In genomic region chr15:23877502-23878412, GRCh38 we compare ENCODE assay signal across 9 cellular contexts.
DNase-seq lines count a peak whose midpoint lies in the region; ATAC-seq and TF ChIP-seq lines count a peak whose summit lies in the region.
"Had no signal": no experiment of that assay in that cellular context is flagged by ENCODE, and none has a peak within 500 bp of the region (broad histone marks: within the 10 kb centered on the region; RNA-seq: fewer than 3 reads in every experiment).

No MANE protein-coding gene starts in this region.

- no peak overlapping the region for H3K4me3 ChIP-seq in choroid plexus epithelial cell (ENCODE audit: low read depth, low read length)
- H3K4me3 ChIP-seq in lower lobe of right lung, result no peak overlapping the region
- no peak overlapping the region for H3K4me3 ChIP-seq in upper lobe of right lung
- H3K4me3 ChIP-seq in OCI-LY7 (ENCODE audit: low read depth, low read length, poor library complexity, severe bottlenecking), result no peak overlapping the region

- H3K4me2 ChIP-seq in OCI-LY7 (ENCODE audit: low read length), result no peak overlapping the region

- H3K27ac ChIP-seq in lower lobe of right lung (no peak overlapping the region), upper lobe of right lung (no peak overlapping the region), OCI-LY7 (ENCODE audit: low read depth, low read length, poor library complexity, severe bottlenecking) (no peak overlapping the region)

- H3K4me1 ChIP-seq in lower lobe of right lung (no peaks in the 10 kb centered on the region), upper lobe of right lung (no peaks in the 10 kb centered on the region), OCI-LY7 (ENCODE audit: insufficient read depth, low read length, poor library complexity, severe bottlenecking) (no peaks in the 10 kb centered on the region)

- BruUV-seq in OCI-LY7 (replicated peaks; lab: Mats Ljungman, UMichigan), result no TSS peak

- H2AFZ ChIP-seq in OCI-LY7 (ENCODE audit: low read length), result no peak overlapping the region

- DNase-seq in AG08396 (ENCODE audit: low spot score) (peak; percentile 25), NCI-H748 treated with DMSO at 0.1 percent for 48 hours (lab: John Stamatoyannopoulos, UW) (peak; percentile 45), choroid plexus epithelial cell (ENCODE audit: low read depth) (no peak), lower lobe of right lung (peak; percentile 51), upper lobe of right lung (peak; percentile 76), OCI-LY7 (ENCODE audit: low spot score) (no peak)

- H3K9me2 ChIP-seq in OCI-LY7 (ENCODE audit: insufficient read depth, low read length), result no peaks in the 10 kb centered on the region

- CTCF ChIA-PET in OCI-LY7 (lab: Charles Lee; ENCODE audit: unreplicated experiment), result no interaction called here

- H3K9me3 ChIP-seq in lower lobe of right lung, result no peaks in the 10 kb centered on the region
- no peaks in the 10 kb centered on the region for H3K9me3 ChIP-seq in upper lobe of right lung
- H3K9me3 ChIP-seq in OCI-LY7 (ENCODE audit: low read length), result peaks cover 13% of the 10 kb centered on the region; the same call in 1 of the 2 replicates

- H3K27me3 ChIP-seq in lower lobe of right lung (ENCODE audit: low read depth), result no peaks in the 10 kb centered on the region
- H3K27me3 ChIP-seq in upper lobe of right lung, result no peaks in the 10 kb centered on the region

- intact Hi-C loops in lower lobe of right lung (cut with DNase I), result loop anchor here (10.0 kb wide), 1 partner anchor 233 kb away; the partner anchor contains the start of gene MAGEL2
- intact Hi-C loops in upper lobe of right lung (cut with DNase I), result no loop called here
- intact Hi-C loops in OCI-LY7 (cut with micrococcal nuclease; ENCODE audit: unreplicated experiment), result no loop called here

- ATAC-seq in GM21423 (IDR thresholded peaks at IDR 0.05; ENCODE audit: unreplicated experiment), result peak; percentile 68
- ATAC-seq in lower lobe of right lung, result peak; percentile 71 to 84
- peak; percentile 94 for ATAC-seq in upper lobe of right lung
- no peak for ATAC-seq in GM21723 (IDR thresholded peaks at IDR 0.05; ENCODE audit: unreplicated experiment)
- ATAC-seq: HCT116 had no signal

- no peaks in the 10 kb centered on the region for H4K20me1 ChIP-seq in OCI-LY7 (ENCODE audit: insufficient read depth, low read length)

- POLR2A ChIA-PET in OCI-LY7 (lab: Charles Lee), result no interaction called here

- H3K36me3 ChIP-seq in lower lobe of right lung (no peaks in the 10 kb centered on the region), upper lobe of right lung (no peaks in the 10 kb centered on the region), OCI-LY7 (ENCODE audit: insufficient read depth, low read length) (no peaks in the 10 kb centered on the region)

- H3K79me2 ChIP-seq in OCI-LY7 (ENCODE audit: insufficient read depth, low read depth, low read length), result no peaks in the 10 kb centered on the region

- peak; percentile 24 for TF ChIP-seq CTCF in choroid plexus epithelial cell (conservative IDR thresholded peaks at IDR 0.05; ENCODE audit: low read depth, low read length)
- peak; percentile 63 for TF ChIP-seq CTCF in lower lobe of right lung (IDR thresholded peaks at IDR 0.05)
- peak; percentile 60 for TF ChIP-seq CTCF in upper lobe of right lung (IDR thresholded peaks at IDR 0.05)
- TF ChIP-seq CTCF in OCI-LY7 (conservative IDR thresholded peaks at IDR 0.05; ENCODE audit: low read length), result no peak

Comparison
In these comparisons a context has a peak if more than half of its experiments do, and no peak if none do; other contexts are left out.
1. DNase-seq: peak in AG08396 (single experiment), NCI-H748 treated with DMSO at 0.1 percent for 48 hours (single experiment), lower lobe of right lung (single experiment) and upper lobe of right lung (single experiment); none in choroid plexus epithelial cell (single experiment) and OCI-LY7 (single experiment).